22 cellular contexts compared by ENCODE assay signal in the genomic region with DNA sequence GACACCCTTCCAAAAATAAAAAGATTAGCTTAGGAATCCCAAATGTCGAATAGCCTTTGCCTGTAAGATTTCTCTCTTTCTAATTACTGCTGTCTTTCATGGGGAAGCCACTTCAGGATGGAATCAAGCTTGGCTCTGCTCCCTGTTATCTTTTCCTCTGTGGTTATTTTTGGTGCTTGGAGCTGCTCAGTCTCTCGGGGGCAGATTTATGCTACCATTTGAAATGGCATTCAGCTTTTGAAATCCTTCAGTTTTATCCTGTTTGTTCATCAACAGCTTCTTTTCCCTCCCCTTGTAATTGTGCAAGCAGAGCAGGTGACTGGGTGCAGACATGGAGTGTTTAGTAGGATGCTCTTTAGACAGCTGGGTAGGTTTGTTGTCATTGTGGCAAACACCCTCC.
DNase-seq lines count a peak whose midpoint lies in the region; ATAC-seq, FAIRE-seq and TF ChIP-seq lines count a peak whose summit lies in the region.
"Had no signal": no experiment of that assay in that cellular context is flagged by ENCODE, and none has a peak within 500 bp of the region (broad histone marks: within the 10 kb centered on the region; RNA-seq: fewer than 3 reads in every experiment).

No MANE protein-coding gene starts in this region.

- TF ChIP-seq CTCF in WTC11 (IDR thresholded peaks at IDR 0.05): no peak
- TF ChIP-seq CTCF in H1 (IDR thresholded peaks at IDR 0.05; ENCODE audit: control extremely low read depth in 1 of 3, insufficient read depth in 1 of 3, low read depth in 1 of 3, low read length in 3 of 3): no peak
- no peak for TF ChIP-seq CTCF in thyroid gland (IDR thresholded peaks at IDR 0.05)

- 0 out of 2 replicates have a peak overlapping the region, but pooled peaks have one; percentile 88 for H2BK5ac ChIP-seq in H1 (ENCODE audit: low read depth, low read length)

- H3K4ac ChIP-seq in H1 (replicated peaks; ENCODE audit: insufficient read length, low read depth, low read length): no peak overlapping the region

- H3K36me3 ChIP-seq in H1 (ENCODE audit: control insufficient read depth in 2 of 4, insufficient read depth in 4 of 4, low read length in 3 of 4): peaks cover 22 to 71% (median 40%) of the 10 kb centered on the region in 4 experiments
- peaks cover 22 to 25% of the 10 kb centered on the region in 2 donors for H3K36me3 ChIP-seq in thyroid gland

- WGBS in H1 (ENCODE audit: extremely low coverage in 1 of 2, insufficient coverage in 1 of 2, insufficient read length in 1 of 2, insufficient replicate concordance in 2 of 2, low coverage in 1 of 2, low lambda C conversion rate in 2 of 2, missing lambda C conversion rate in 1 of 2), 2 experiments: 90% methylated on average over 2 of the region's 2 CpGs; no CpG with 5 or more reads in 1 of the 2 experiments
- WGBS in thyroid gland, 2 donors: 16 to 31% methylated on average over 2 of the region's 2 CpGs

- no peak for ATAC-seq in WTC11
- no peak for ATAC-seq in GM18861 (IDR thresholded peaks at IDR 0.05; ENCODE audit: unreplicated experiment)
- ATAC-seq: T-helper 17 cell had no signal

- H3K4me3 Mint-ChIP-seq in WTC11: no peak overlapping the region
- H3K4me3 Mint-ChIP-seq: neural crest cell, T-helper 17 cell had no signal

- no peaks in the 10 kb centered on the region; the same call in 1 of the 2 replicates for H3K79me1 ChIP-seq in H1 (ENCODE audit: low read depth, low read length)

- CTCF ChIA-PET in WTC11 (lab: Charles Lee) (interaction anchor here (1.7 to 5.3 kb wide), 5 partner anchors 8 to 96 kb away, joined by 4 to 38 read pairs (median 10); no protein-coding TSS in a partner anchor), H1 (lab: Charles Lee; ENCODE audit: partially characterized antibody) (interaction anchor here (0.9 to 12.6 kb wide), 8 partner anchors 14 to 643 kb away, joined by 3 to 99 read pairs (median 3); no protein-coding TSS in a partner anchor)

- no peak for TF ChIP-seq RAD21 in H1 (IDR thresholded peaks at IDR 0.05 in 1 of 2, conservative IDR thresholded peaks at IDR 0.05 in 1 of 2; ENCODE audit: low read depth in 2 of 2, low read length in 2 of 2)

- H3K9ac ChIP-seq in H1 (replicated peaks in 1 of 4; ENCODE audit: extremely low read depth in 1 of 4, low read depth in 3 of 4, low read length in 3 of 4): no peak overlapping the region
- H3K9ac ChIP-seq: KMS-11 had no signal

- H3K4me2 ChIP-seq in H1 (ENCODE audit: insufficient read depth in 1 of 2, low read depth in 2 of 2, low read length in 2 of 2): no peak overlapping the region; a peak in 1 of 4 replicates
- H3K4me2 ChIP-seq: KMS-11 had no signal

- no peak overlapping the region for H2BK12ac ChIP-seq in H1 (ENCODE audit: low read depth, low read length)

- H3K14ac ChIP-seq in H1 (ENCODE audit: insufficient read length): no peak overlapping the region

- no peak overlapping the region for H3K56ac ChIP-seq in H1 (replicated peaks; ENCODE audit: insufficient read length, low read depth, low read length)

- DNase-seq in WTC11 (ENCODE audit: low spot score) (no peak), H1 (ENCODE audit: low read depth in 1 of 2, low spot score in 2 of 2) (no peak), thyroid gland (peak; percentile 35 to 39), NCI-H82 (lab: John Stamatoyannopoulos, UW) (no peak)
- no peak for DNase-seq in stimulated activated CD8-positive, alpha-beta memory T cell treated with anti-CD3 and anti-CD28 coated beads, Interleukin-4, amount 100 ng/mL, for 48 hours
- DNase-seq: activated CD4-positive, alpha-beta T cell treated with anti-CD3 and anti-CD28 coated beads, Interleukin-2, amount 50 U/mL, for 1 hour; activated gamma-delta T cell; AML-193; amniotic stem cell; COR-L47; EL; hypothalamus; kidney; NCI-H1930; NCI-H446 treated with DMSO at 0.1 percent for 48 hours; SHP77 treated with DMSO at 0.1 percent for 48 hours; T-helper 17 cell had no signal

- H3K9me3 Mint-ChIP-seq in WTC11: no peaks in the 10 kb centered on the region
- H3K9me3 Mint-ChIP-seq: neural crest cell had no signal

- H3K23ac ChIP-seq in H1 (ENCODE audit: insufficient read length): no peak overlapping the region

- H3K4me1 Mint-ChIP-seq in WTC11: peaks cover 35% of the 10 kb centered on the region
- H3K4me1 Mint-ChIP-seq: T-helper 17 cell had no signal

- H2BK20ac ChIP-seq in H1 (ENCODE audit: low read length): no peak overlapping the region

- peak overlapping the region; percentile 81 for H3K27ac Mint-ChIP-seq in WTC11
- H3K27ac Mint-ChIP-seq: T-helper 17 cell had no signal

- intact Hi-C loops in thyroid gland (cut with DNase I): no loop called here

- no peak overlapping the region for H2AK5ac ChIP-seq in H1 (ENCODE audit: low read depth, low read length)

- H3K27me3 Mint-ChIP-seq in WTC11 (ENCODE audit: low read depth): no peaks in the 10 kb centered on the region

- peaks cover 74% of the 10 kb centered on the region for H3K36me3 Mint-ChIP-seq in WTC11

- H2BK120ac ChIP-seq in H1 (replicated peaks; ENCODE audit: low read depth, low read length): no peak overlapping the region

- H3K79me2 ChIP-seq in H1 (ENCODE audit: control insufficient read depth in 1 of 2, insufficient read depth in 2 of 2, low read length in 2 of 2): no peaks in the 10 kb centered on the region

- no peak overlapping the region for H3K4me3 ChIP-seq in H1 (ENCODE audit: extremely low read depth in 1 of 4, insufficient read depth in 2 of 4, low read depth in 3 of 4, low read length in 4 of 4)
- no peak overlapping the region for H3K4me3 ChIP-seq in thyroid gland (replicated peaks in 1 of 3)
- H3K4me3 ChIP-seq: suprapubic skin had no signal

- peaks cover 0 to 1% of the 10 kb centered on the region in 2 experiments for H4K20me1 ChIP-seq in H1 (replicated peaks in 1 of 2; ENCODE audit: control insufficient read depth in 1 of 2, insufficient read depth in 2 of 2, low read length in 2 of 2)

- no peak overlapping the region for H4K8ac ChIP-seq in H1 (ENCODE audit: extremely low read depth, insufficient read depth, low read length)

- TF ChIP-seq POLR2A in H1 (IDR thresholded peaks at IDR 0.05; ENCODE audit: control extremely low read depth in 1 of 2, low read depth in 2 of 2, low read length in 2 of 2) (no peak), thyroid gland (IDR thresholded peaks at IDR 0.05) (no peak)

- no peak overlapping the region for H4K91ac ChIP-seq in H1 (replicated peaks; ENCODE audit: insufficient read length, low read length)

- TF ChIP-seq EP300 in H1 (IDR thresholded peaks at IDR 0.05; ENCODE audit: borderline replicate concordance in 1 of 2, low read depth in 2 of 2, low read length in 2 of 2): no peak

- POLR2A ChIA-PET in WTC11 (lab: Charles Lee) (interaction anchor here (1.1 kb wide), 1 partner anchor 27 kb away, joined by 3 read pairs; no protein-coding TSS in a partner anchor), H1 (lab: Charles Lee; ENCODE audit: partially characterized antibody) (interaction anchor here (1.4 to 2.0 kb wide), 2 partner anchors 21 to 49 kb away, joined by 3 to 5 read pairs; no protein-coding TSS in a partner anchor)

- H3K27me3 ChIP-seq in H1 (replicated peaks in 1 of 4; ENCODE audit: control insufficient read depth in 3 of 4, extremely low read depth in 1 of 4, insufficient read depth in 3 of 4, low read length in 3 of 4): no peaks in the 10 kb centered on the region
- no peaks in the 10 kb centered on the region for H3K27me3 ChIP-seq in layer of hippocampus (ENCODE audit: control insufficient read depth, insufficient read depth, low read length)
- no peaks in the 10 kb centered on the region for H3K27me3 ChIP-seq in thyroid gland
- H3K27me3 ChIP-seq: suprapubic skin had no signal

- H3K9me3 ChIP-seq in H1 (ENCODE audit: insufficient read depth in 2 of 2, low read depth in 1 of 2, low read length in 1 of 2) (no peaks in the 10 kb centered on the region), thyroid gland (no peaks in the 10 kb centered on the region)
- H3K9me3 ChIP-seq: suprapubic skin had no signal

- no peak overlapping the region for H2AFZ ChIP-seq in H1 (ENCODE audit: low read length)

- H3K18ac ChIP-seq in H1 (ENCODE audit: extremely low read depth, low read length): no peak overlapping the region

- H3K23me2 ChIP-seq in H1 (ENCODE audit: low read depth, low read length): no peaks in the 10 kb centered on the region; the same call in 1 of the 2 replicates

- no peak for FAIRE-seq in H1 (lab: Jason Lieb, UNC)
- FAIRE-seq: kidney had no signal

- H3K27ac ChIP-seq in H1 (ENCODE audit: low read depth, low read length) (no peak overlapping the region), layer of hippocampus (ENCODE audit: low read depth, low read length) (peak overlapping the region; percentile 48), thyroid gland (peak overlapping the region; percentile 81 to 90 (median 87))
- H3K27ac ChIP-seq: KMS-11, suprapubic skin had no signal

- no peak overlapping the region for H2BK15ac ChIP-seq in H1 (ENCODE audit: low read length)

- peaks cover 13 to 24% (median 18%) of the 10 kb centered on the region in 4 experiments for H3K4me1 ChIP-seq in H1 (replicated peaks in 1 of 4; ENCODE audit: control insufficient read depth in 3 of 4, insufficient read depth in 4 of 4, low read length in 3 of 4)
- H3K4me1 ChIP-seq in thyroid gland: peaks cover 45 to 49% of the 10 kb centered on the region in 2 donors

- no peak overlapping the region for H4K5ac ChIP-seq in H1 (ENCODE audit: insufficient read length, low read depth, low read length)

TF ChIP-seq in WTC11, 78 proteins besides CTCF, POLR2A, EP300 and RAD21 (continues in another document):
- TF ChIP-seq, protein P1, sequence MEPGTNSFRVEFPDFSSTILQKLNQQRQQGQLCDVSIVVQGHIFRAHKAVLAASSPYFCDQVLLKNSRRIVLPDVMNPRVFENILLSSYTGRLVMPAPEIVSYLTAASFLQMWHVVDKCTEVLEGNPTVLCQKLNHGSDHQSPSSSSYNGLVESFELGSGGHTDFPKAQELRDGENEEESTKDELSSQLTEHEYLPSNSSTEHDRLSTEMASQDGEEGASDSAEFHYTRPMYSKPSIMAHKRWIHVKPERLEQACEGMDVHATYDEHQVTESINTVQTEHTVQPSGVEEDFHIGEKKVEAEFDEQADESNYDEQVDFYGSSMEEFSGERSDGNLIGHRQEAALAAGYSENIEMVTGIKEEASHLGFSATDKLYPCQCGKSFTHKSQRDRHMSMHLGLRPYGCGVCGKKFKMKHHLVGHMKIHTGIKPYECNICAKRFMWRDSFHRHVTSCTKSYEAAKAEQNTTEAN (CRISPR knock-in tag; IDR thresholded peaks at IDR 0.05): no peak

TF ChIP-seq in H1, 55 proteins besides CTCF, POLR2A, EP300 and RAD21 (continues in another document):
- no peak for TF ChIP-seq TAF1 (IDR thresholded peaks at IDR 0.05; ENCODE audit: low read depth, low read length)
- no peak for TF ChIP-seq RFX5 (IDR thresholded peaks at IDR 0.05; ENCODE audit: borderline replicate concordance, low read depth, low read length)
- TF ChIP-seq POLR2AphosphoS5 (IDR thresholded peaks at IDR 0.05; ENCODE audit: low read depth, low read length): no peak
- no peak for TF ChIP-seq HDAC6 (IDR thresholded peaks at IDR 0.05; ENCODE audit: low read depth, low read length)
- TF ChIP-seq SUZ12 (IDR thresholded peaks at IDR 0.05; ENCODE audit: low read length): no peak
- no peak for TF ChIP-seq ASH2L (IDR thresholded peaks at IDR 0.05; ENCODE audit: low read length)
- no peak for TF ChIP-seq GTF2F1 (IDR thresholded peaks at IDR 0.05; ENCODE audit: borderline replicate concordance, low read depth, low read length)
- TF ChIP-seq TEAD4 (IDR thresholded peaks at IDR 0.05; ENCODE audit: low read depth, low read length): no peak

Comparison
In these comparisons a context has a peak if more than half of its experiments do, and no peak if none do; other contexts are left out.
1. DNase-seq: peak in thyroid gland (2 of 2); none in WTC11 (single experiment), H1 (0 of 2), stimulated activated CD8-positive, alpha-beta memory T cell treated with anti-CD3 and anti-CD28 coated beads, Interleukin-4, amount 100 ng/mL, for 48 hours (single experiment) and NCI-H82 (single experiment).